ENCODE assay signal across 1 cellular context in the genomic region with DNA sequence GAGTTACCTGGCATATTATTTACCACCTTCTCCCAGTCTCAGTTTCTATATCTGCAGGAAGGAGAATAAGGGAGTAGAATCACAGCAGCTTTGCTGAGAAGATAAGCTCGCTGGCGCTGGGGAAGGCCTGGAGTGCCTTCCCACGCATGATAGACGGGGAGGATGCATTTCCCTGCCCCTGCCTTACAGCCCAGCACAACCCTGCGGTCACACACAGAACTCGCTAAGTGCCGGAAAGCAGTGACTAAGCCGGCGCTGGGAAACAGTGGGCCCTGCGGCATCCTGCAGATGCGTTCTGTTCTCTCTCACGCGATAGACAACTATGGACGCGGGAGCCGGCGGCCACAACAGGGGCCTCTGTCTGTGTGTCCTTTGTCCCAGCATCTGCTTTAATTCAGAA.
TF ChIP-seq lines count a peak whose summit lies in the region.

No MANE protein-coding gene starts in this region.

TF ChIP-seq in HepG2, 621 proteins besides CTCF, POLR2A, EP300 and RAD21 (continued from another document):
- TF ChIP-seq, protein P1, sequence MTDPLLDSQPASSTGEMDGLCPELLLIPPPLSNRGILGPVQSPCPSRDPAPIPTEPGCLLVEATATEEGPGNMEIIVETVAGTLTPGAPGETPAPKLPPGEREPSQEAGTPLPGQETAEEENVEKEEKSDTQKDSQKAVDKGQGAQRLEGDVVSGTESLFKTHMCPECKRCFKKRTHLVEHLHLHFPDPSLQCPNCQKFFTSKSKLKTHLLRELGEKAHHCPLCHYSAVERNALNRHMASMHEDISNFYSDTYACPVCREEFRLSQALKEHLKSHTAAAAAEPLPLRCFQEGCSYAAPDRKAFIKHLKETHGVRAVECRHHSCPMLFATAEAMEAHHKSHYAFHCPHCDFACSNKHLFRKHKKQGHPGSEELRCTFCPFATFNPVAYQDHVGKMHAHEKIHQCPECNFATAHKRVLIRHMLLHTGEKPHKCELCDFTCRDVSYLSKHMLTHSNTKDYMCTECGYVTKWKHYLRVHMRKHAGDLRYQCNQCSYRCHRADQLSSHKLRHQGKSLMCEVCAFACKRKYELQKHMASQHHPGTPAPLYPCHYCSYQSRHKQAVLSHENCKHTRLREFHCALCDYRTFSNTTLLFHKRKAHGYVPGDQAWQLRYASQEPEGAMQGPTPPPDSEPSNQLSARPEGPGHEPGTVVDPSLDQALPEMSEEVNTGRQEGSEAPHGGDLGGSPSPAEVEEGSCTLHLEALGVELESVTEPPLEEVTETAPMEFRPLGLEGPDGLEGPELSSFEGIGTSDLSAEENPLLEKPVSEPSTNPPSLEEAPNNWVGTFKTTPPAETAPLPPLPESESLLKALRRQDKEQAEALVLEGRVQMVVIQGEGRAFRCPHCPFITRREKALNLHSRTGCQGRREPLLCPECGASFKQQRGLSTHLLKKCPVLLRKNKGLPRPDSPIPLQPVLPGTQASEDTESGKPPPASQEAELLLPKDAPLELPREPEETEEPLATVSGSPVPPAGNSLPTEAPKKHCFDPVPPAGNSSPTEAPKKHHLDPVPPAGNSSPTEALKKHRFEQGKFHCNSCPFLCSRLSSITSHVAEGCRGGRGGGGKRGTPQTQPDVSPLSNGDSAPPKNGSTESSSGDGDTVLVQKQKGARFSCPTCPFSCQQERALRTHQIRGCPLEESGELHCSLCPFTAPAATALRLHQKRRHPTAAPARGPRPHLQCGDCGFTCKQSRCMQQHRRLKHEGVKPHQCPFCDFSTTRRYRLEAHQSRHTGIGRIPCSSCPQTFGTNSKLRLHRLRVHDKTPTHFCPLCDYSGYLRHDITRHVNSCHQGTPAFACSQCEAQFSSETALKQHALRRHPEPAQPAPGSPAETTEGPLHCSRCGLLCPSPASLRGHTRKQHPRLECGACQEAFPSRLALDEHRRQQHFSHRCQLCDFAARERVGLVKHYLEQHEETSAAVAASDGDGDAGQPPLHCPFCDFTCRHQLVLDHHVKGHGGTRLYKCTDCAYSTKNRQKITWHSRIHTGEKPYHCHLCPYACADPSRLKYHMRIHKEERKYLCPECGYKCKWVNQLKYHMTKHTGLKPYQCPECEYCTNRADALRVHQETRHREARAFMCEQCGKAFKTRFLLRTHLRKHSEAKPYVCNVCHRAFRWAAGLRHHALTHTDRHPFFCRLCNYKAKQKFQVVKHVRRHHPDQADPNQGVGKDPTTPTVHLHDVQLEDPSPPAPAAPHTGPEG (CRISPR knock-in tag; IDR thresholded peaks at IDR 0.05): no peak
- TF ChIP-seq ZNF792 (CRISPR knock-in tag; IDR thresholded peaks at IDR 0.05) (no peak), KAT2B (IDR thresholded peaks at IDR 0.05; ENCODE audit: borderline replicate concordance, low read depth, low read length) (no peak), HOXA3 (CRISPR knock-in tag; IDR thresholded peaks at IDR 0.05) (no peak), ZBTB33 (CRISPR knock-in tag; IDR thresholded peaks at IDR 0.05) (peak; percentile 84)
